Comparison of ENCODE assay signal across 14 cellular contexts in genomic region chr13:114009590-114010400, GRCh38. TPM values are rescaled to one million over a fixed set of nuclear protein-coding genes. Genes with fewer than 3 reads are reported as not detected.
DNase-seq lines count a peak whose midpoint lies in the region; ATAC-seq and TF ChIP-seq lines count a peak whose summit lies in the region.
"Had no signal": no experiment of that assay in that cellular context is flagged by ENCODE, and none has a peak within 500 bp of the region (broad histone marks: within the 10 kb centered on the region; RNA-seq: fewer than 3 reads in every experiment).

No MANE protein-coding gene starts in this region.

- peaks cover 21 to 28% of the 10 kb centered on the region in 2 donors for H3K36me3 Mint-ChIP-seq in stimulated activated naive B cell treated with anti-CD40 and anti-IgM and Interleukin-4, amounts not matched to agents 10 μg/mL and 1 μg/mL and 100 μg/mL, for 72 hours

- DNase-seq in Right ventricle myocardium inferior (ENCODE audit: missing footprints) (peak; percentile 48), cardiac septum (ENCODE audit: low spot score) (no peak), RWPE2 (ENCODE audit: low spot score) (peak; percentile 53), right cardiac atrium (peak; percentile 10 to 39 (median 36)), mesenteric fat pad (ENCODE audit: low spot score) (no peak)
- DNase-seq in stimulated activated naive B cell treated with anti-CD40 and anti-IgM and Interleukin-4, amounts not matched to agents 10 μg/mL and 1 μg/mL and 100 μg/mL, for 72 hours = no peak
- DNase-seq in stimulated activated CD4-positive, alpha-beta T cell treated with anti-CD3 and anti-CD28 coated beads, Interleukin-2, amount 100 ng/mL, for 48 hours = no peak
- DNase-seq: AML-193; Calu3; CD4-positive, CD25-positive, alpha-beta regulatory T cell; NCI-H1417 treated with DMSO at 0.1 percent for 48 hours; NCI-H2029 treated with DMSO at 0.1 percent for 48 hours; NCI-H524 had no signal

- peaks cover 18% of the 10 kb centered on the region for H3K36me3 ChIP-seq in RWPE2 (ENCODE audit: low read depth)
- H3K36me3 ChIP-seq: HAP-1 had no signal

- H3K27ac ChIP-seq in RWPE2 (ENCODE audit: poor library complexity, severe bottlenecking) (no peak overlapping the region), right cardiac atrium (ENCODE audit: low read length) (no peak overlapping the region)

- no peak for TF ChIP-seq CTCF in RWPE2 (IDR thresholded peaks at IDR 0.05; ENCODE audit: poor library complexity, severe bottlenecking)

- H3K27me3 ChIP-seq in RWPE2 (ENCODE audit: insufficient read depth, poor library complexity, severe bottlenecking) = no peaks in the 10 kb centered on the region
- no peaks in the 10 kb centered on the region for H3K27me3 ChIP-seq in right cardiac atrium (ENCODE audit: control insufficient read depth, insufficient read depth)

- no peaks in the 10 kb centered on the region for H3K4me1 ChIP-seq in RWPE2 (ENCODE audit: insufficient read depth, poor library complexity, severe bottlenecking)
- H3K4me1 ChIP-seq in right cardiac atrium (ENCODE audit: control insufficient read depth, insufficient read depth, low read length) = no peaks in the 10 kb centered on the region
- H3K4me1 ChIP-seq: HAP-1 had no signal

- H3K27ac Mint-ChIP-seq in stimulated activated naive B cell treated with anti-CD40 and anti-IgM and Interleukin-4, amounts not matched to agents 10 μg/mL and 1 μg/mL and 100 μg/mL, for 72 hours = peak overlapping the region; percentile 85
- H3K27ac Mint-ChIP-seq: CD4-positive, CD25-positive, alpha-beta regulatory T cell had no signal

- peaks cover 0 to 4% of the 10 kb centered on the region in 2 donors for H3K4me1 Mint-ChIP-seq in stimulated activated naive B cell treated with anti-CD40 and anti-IgM and Interleukin-4, amounts not matched to agents 10 μg/mL and 1 μg/mL and 100 μg/mL, for 72 hours

- H3K4me3 Mint-ChIP-seq in stimulated activated naive B cell treated with anti-CD40 and anti-IgM and Interleukin-4, amounts not matched to agents 10 μg/mL and 1 μg/mL and 100 μg/mL, for 72 hours = no peak overlapping the region

- ATAC-seq in Right ventricle myocardium inferior = no peak
- ATAC-seq in RWPE2 (ENCODE audit: low read depth) = no peak
- no peak for ATAC-seq in right cardiac atrium
- no peak for ATAC-seq in stimulated activated naive B cell treated with anti-CD40 and anti-IgM and Interleukin-4, amounts not matched to agents 10 μg/mL and 1 μg/mL and 100 μg/mL, for 72 hours (replicated peaks)

- H3K27me3 Mint-ChIP-seq in stimulated activated naive B cell treated with anti-CD40 and anti-IgM and Interleukin-4, amounts not matched to agents 10 μg/mL and 1 μg/mL and 100 μg/mL, for 72 hours = no peaks in the 10 kb centered on the region
- H3K27me3 Mint-ChIP-seq: CD4-positive, CD25-positive, alpha-beta regulatory T cell had no signal

- no peak overlapping the region for H3K4me3 ChIP-seq in RWPE2 (ENCODE audit: severe bottlenecking)
- no peak overlapping the region for H3K4me3 ChIP-seq in right cardiac atrium (ENCODE audit: low read length)
- H3K4me3 ChIP-seq: HAP-1 had no signal

- 96% methylated on average over 31 of the region's 31 CpGs for WGBS in right cardiac atrium

- intact Hi-C loops in Right ventricle myocardium inferior (cut with DNase I) (no loop called here), cardiac septum (cut with DNase I) (no loop called here), right cardiac atrium (cut with DNase I) (no loop called here)

- no peaks in the 10 kb centered on the region for H3K9me3 Mint-ChIP-seq in stimulated activated naive B cell treated with anti-CD40 and anti-IgM and Interleukin-4, amounts not matched to agents 10 μg/mL and 1 μg/mL and 100 μg/mL, for 72 hours
- H3K9me3 Mint-ChIP-seq: CD4-positive, CD25-positive, alpha-beta regulatory T cell had no signal

- H3K9me3 ChIP-seq in RWPE2 (ENCODE audit: severe bottlenecking) = no peaks in the 10 kb centered on the region
- H3K9me3 ChIP-seq in right cardiac atrium (ENCODE audit: control insufficient read depth, low read length) = no peaks in the 10 kb centered on the region
- H3K9me3 ChIP-seq: HAP-1 had no signal

RNA-seq across cellular contexts. Expression of gene C13orf46, which starts 35.9 kb away (rescaled TPM):
- total RNA-seq in Right ventricle myocardium inferior (0.32 TPM), cardiac septum (0.40 TPM), right cardiac atrium (under 1 TPM; 0.21 to 0.76 (median 0.38) TPM), mesenteric fat pad (2.5 TPM)
- polyA plus RNA-seq in right cardiac atrium = 0.20 TPM

Comparison
In these comparisons a context has a peak if more than half of its experiments do, and no peak if none do; other contexts are left out.
1. DNase-seq: peak in Right ventricle myocardium inferior (single experiment), RWPE2 (single experiment) and right cardiac atrium (3 of 3); none in cardiac septum (single experiment), stimulated activated naive B cell treated with anti-CD40 and anti-IgM and Interleukin-4, amounts not matched to agents 10 μg/mL and 1 μg/mL and 100 μg/mL, for 72 hours (single experiment), mesenteric fat pad (single experiment) and stimulated activated CD4-positive, alpha-beta T cell treated with anti-CD3 and anti-CD28 coated beads, Interleukin-2, amount 100 ng/mL, for 48 hours (0 of 2).